Comparison of ENCODE assay signal across 10 cellular contexts in genomic region chr3:58388550-58389061, GRCh38. TPM values are rescaled to one million over a fixed set of nuclear protein-coding genes. Genes with fewer than 3 reads are reported as not detected.
DNase-seq lines count a peak whose midpoint lies in the region; ATAC-seq and TF ChIP-seq lines count a peak whose summit lies in the region.
"Had no signal": no experiment of that assay in that cellular context is flagged by ENCODE, and none has a peak within 500 bp of the region (broad histone marks: within the 10 kb centered on the region; RNA-seq: fewer than 3 reads in every experiment).

No MANE protein-coding gene starts in this region.

- H3K4me2 ChIP-seq in hepatocyte (peak overlapping the region; percentile 43), skeletal muscle satellite cell (ENCODE audit: low read length) (no peak overlapping the region)

- H3K36me3 Mint-ChIP-seq in naive thymus-derived CD8-positive, alpha-beta T cell = peaks cover 0 to 49% (median 8%) of the 10 kb centered on the region in 3 donors

- TF ChIP-seq CTCF in HFF-Myc (IDR thresholded peaks at IDR 0.05; ENCODE audit: low read depth, low read length, missing control alignments) (no peak), hepatocyte (IDR thresholded peaks at IDR 0.05; ENCODE audit: poor library complexity) (no peak)

- H4K20me1 ChIP-seq in hepatocyte (ENCODE audit: insufficient read depth, poor library complexity, severe bottlenecking) = no peaks in the 10 kb centered on the region

- no peak overlapping the region for H2AFZ ChIP-seq in hepatocyte

- H3K36me3 ChIP-seq in hepatocyte (replicated peaks; ENCODE audit: insufficient read depth, low read depth) (no peaks in the 10 kb centered on the region), skeletal muscle satellite cell (ENCODE audit: insufficient read depth, low read length) (peaks cover 8% of the 10 kb centered on the region)

- no peaks in the 10 kb centered on the region for H3K79me2 ChIP-seq in hepatocyte

- H3K27ac ChIP-seq in hepatocyte = peak overlapping the region; percentile 87

- ATAC-seq in GM21576 (IDR thresholded peaks at IDR 0.05; ENCODE audit: unreplicated experiment) = no peak
- ATAC-seq in naive thymus-derived CD8-positive, alpha-beta T cell = no peak
- ATAC-seq in HG02798 (IDR thresholded peaks at IDR 0.05; ENCODE audit: poor library complexity, unreplicated experiment) = no peak

- DNase-seq in HFF-Myc (ENCODE audit: extremely low read depth, low read depth) (peak; percentile 72), amniotic epithelial cell (ENCODE audit: low read depth) (peak; percentile 94), hepatocyte (ENCODE audit: low spot score) (peak; percentile 44), GF-D8 (lab: John Stamatoyannopoulos, UW) (no peak)
- no peak for DNase-seq in naive thymus-derived CD8-positive, alpha-beta T cell
- DNase-seq: activated naive CD4-positive, alpha-beta T cell; OCI-M1 had no signal

- no peaks in the 10 kb centered on the region for H3K9me2 ChIP-seq in hepatocyte (replicated peaks; ENCODE audit: insufficient read depth)

- no peak overlapping the region for H3K27ac Mint-ChIP-seq in naive thymus-derived CD8-positive, alpha-beta T cell

- no peaks in the 10 kb centered on the region for H3K9me3 Mint-ChIP-seq in naive thymus-derived CD8-positive, alpha-beta T cell

- no peak overlapping the region for H3K4me3 Mint-ChIP-seq in naive thymus-derived CD8-positive, alpha-beta T cell

- H3K4me1 Mint-ChIP-seq in naive thymus-derived CD8-positive, alpha-beta T cell = peaks cover 5 to 29% (median 6%) of the 10 kb centered on the region in 4 donors

- peak overlapping the region; percentile 27 for H3K9ac ChIP-seq in skeletal muscle satellite cell (ENCODE audit: low read depth, low read length)

- H3K27me3 ChIP-seq in hepatocyte (no peaks in the 10 kb centered on the region), skeletal muscle satellite cell (ENCODE audit: control insufficient read depth, insufficient read depth, low read length) (no peaks in the 10 kb centered on the region)

- POLR2A ChIA-PET in naive thymus-derived CD8-positive, alpha-beta T cell (lab: Charles Lee) = no interaction called here

- H3K27me3 Mint-ChIP-seq in naive thymus-derived CD8-positive, alpha-beta T cell = no peaks in the 10 kb centered on the region

- peaks cover 15% of the 10 kb centered on the region for H3K4me1 ChIP-seq in hepatocyte (ENCODE audit: insufficient read depth)
- H3K4me1 ChIP-seq in skeletal muscle satellite cell (ENCODE audit: control insufficient read depth, insufficient read depth, low read length) = peaks cover 46% of the 10 kb centered on the region

- H3K9me3 ChIP-seq in hepatocyte (ENCODE audit: low read depth) (no peaks in the 10 kb centered on the region), skeletal muscle satellite cell (replicated peaks; ENCODE audit: low read length) (no peaks in the 10 kb centered on the region)

- H3K4me3 ChIP-seq in HFF-Myc (replicated peaks; ENCODE audit: low read depth, low read length) = no peak overlapping the region
- H3K4me3 ChIP-seq in hepatocyte = no peak overlapping the region
- H3K4me3 ChIP-seq in skeletal muscle satellite cell (ENCODE audit: low read length) = no peak overlapping the region

RNA-seq across cellular contexts. Expression of gene PDHB, which starts 45.0 kb away (rescaled TPM):
- total RNA-seq in hepatocyte = 122 and 150 TPM in 2 replicates
- 119 and 120 TPM in 2 replicates for polyA plus RNA-seq in hepatocyte
- 48.9 and 62.9 TPM in 2 replicates for total RNA-seq in skeletal muscle satellite cell (2012; rRNA removed)
- 10 to 100 TPM; 60.2 to 66.4 TPM for total RNA-seq in naive thymus-derived CD8-positive, alpha-beta T cell
- 100 to 1,000 TPM in 1 of 3 donors, 10 to 100 TPM in 2; 92.2 to 120 (median 95.3) TPM for polyA plus RNA-seq in naive thymus-derived CD8-positive, alpha-beta T cell

RNA-seq across cellular contexts. Expression of gene PXK, which starts 55.9 kb away (rescaled TPM):
- total RNA-seq in hepatocyte = 29.5 and 31.3 TPM in 2 replicates
- 37.8 and 38.7 TPM in 2 replicates for polyA plus RNA-seq in hepatocyte
- total RNA-seq in skeletal muscle satellite cell (2012; rRNA removed) = 22.1 and 25.3 TPM in 2 replicates
- 10 to 100 TPM; 24.1 to 26.6 TPM for total RNA-seq in naive thymus-derived CD8-positive, alpha-beta T cell
- 10 to 100 TPM; 16.3 to 21.9 (median 21.0) TPM for polyA plus RNA-seq in naive thymus-derived CD8-positive, alpha-beta T cell

Comparison
In these comparisons a context has a peak if more than half of its experiments do, and no peak if none do; other contexts are left out.
1. DNase-seq: peak in HFF-Myc (single experiment), amniotic epithelial cell (single experiment) and hepatocyte (single experiment); none in GF-D8 (single experiment) and naive thymus-derived CD8-positive, alpha-beta T cell (0 of 10).